Comparison of ENCODE assay signal across 2 cellular contexts in the genomic region with DNA sequence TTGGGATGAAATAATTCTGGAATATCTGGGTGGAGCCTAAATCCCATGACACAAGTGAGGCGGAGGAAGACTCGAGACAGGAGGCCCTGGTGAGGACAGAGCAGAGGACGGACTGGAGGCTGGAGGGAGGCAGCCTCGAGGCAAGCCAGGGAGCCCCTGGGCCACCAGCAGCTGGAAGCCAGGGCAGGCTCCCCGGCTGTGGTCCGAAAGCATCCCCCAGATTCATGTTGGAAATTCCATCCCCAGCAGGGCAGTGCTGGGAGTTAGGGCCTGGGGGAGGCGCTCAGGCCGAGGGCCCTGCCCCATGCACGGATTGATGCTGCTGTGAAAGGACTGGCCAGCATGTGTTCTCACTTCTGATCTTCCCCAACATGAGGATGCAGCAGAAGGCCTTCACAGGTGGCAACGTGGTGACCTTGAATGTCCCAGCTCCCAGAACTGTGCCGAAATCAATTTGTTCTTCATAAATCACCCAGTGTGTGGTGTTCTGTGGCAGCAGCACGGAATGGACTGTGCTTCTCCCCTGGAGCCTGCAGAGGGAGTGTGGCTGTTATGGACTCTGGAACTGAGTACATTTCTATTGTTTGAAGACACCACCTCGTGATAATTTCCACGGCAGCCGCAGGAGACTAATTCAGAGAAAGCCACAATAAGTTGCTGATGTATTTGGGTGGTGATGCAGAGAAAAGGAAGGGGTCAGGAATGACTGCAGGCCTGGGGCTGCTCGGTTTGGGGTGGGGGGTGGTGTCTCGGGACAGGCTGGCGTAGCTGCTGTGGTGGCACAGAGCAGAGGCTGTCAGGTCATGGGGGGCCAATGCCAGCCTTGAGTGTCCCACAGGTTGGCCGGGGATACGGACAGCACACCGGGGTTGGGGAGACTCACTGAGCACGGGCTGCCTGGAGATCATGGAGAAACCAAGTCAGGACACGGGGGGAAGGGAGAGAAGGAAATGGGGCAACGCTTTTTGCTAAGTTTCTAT.
A peak's percentile ranks its signal among the peaks of the same experiment; 100 is the strongest.
TF ChIP-seq lines count a peak whose summit lies in the region.

No MANE protein-coding gene starts in this region.

TF ChIP-seq in GM12878, 131 proteins besides CTCF, POLR2A, EP300 and RAD21:
- no peak for TF ChIP-seq CREB1 (IDR thresholded peaks at IDR 0.05; ENCODE audit: low read depth)
- no peak for TF ChIP-seq ZSCAN29 (IDR thresholded peaks at IDR 0.05)
TF ChIP-seq in GM12878: peak in this region for 0.

TF ChIP-seq in HepG2, 621 proteins besides CTCF, POLR2A, EP300 and RAD21:
- TF ChIP-seq KDM5B (CRISPR knock-in tag; IDR thresholded peaks at IDR 0.05; ENCODE audit: borderline replicate concordance) (0 out of 2 replicates have a peak, but pooled peaks have one; percentile 29), AGO1 (IDR thresholded peaks at IDR 0.05; ENCODE audit: low read depth, low read length, poor library complexity, severe bottlenecking) (peak; percentile 96), NR0B2 (CRISPR knock-in tag; IDR thresholded peaks at IDR 0.05) (0 out of 2 replicates have a peak, but pooled peaks have one; percentile 20), STAG1 (CRISPR knock-in tag; IDR thresholded peaks at IDR 0.05) (peak; percentile 39), MIXL1 (CRISPR knock-in tag; IDR thresholded peaks at IDR 0.05) (no peak), ZFAT (CRISPR knock-in tag; conservative IDR thresholded peaks at IDR 0.05) (no peak), TEAD3 (CRISPR knock-in tag; optimal IDR thresholded peaks at IDR 0.05; ENCODE audit: borderline replicate concordance) (peak; percentile 14), NONO (IDR thresholded peaks at IDR 0.05) (no peak), NONO (CRISPR knock-in tag; conservative IDR thresholded peaks at IDR 0.05) (peak; percentile 17; the same call in 1 of the 2 replicates), AGO2 (optimal IDR thresholded peaks at IDR 0.05; ENCODE audit: low read depth, low read length) (peak; percentile 20), HNF4A (CRISPR knock-in tag; IDR thresholded peaks at IDR 0.05) (peak; percentile 50), KDM3A (CRISPR knock-in tag; IDR thresholded peaks at IDR 0.05; ENCODE audit: low read depth) (no peak), NFIB (CRISPR knock-in tag; IDR thresholded peaks at IDR 0.05; ENCODE audit: borderline replicate concordance) (0 out of 2 replicates have a peak, but pooled peaks have one; percentile 30), BCL3 (CRISPR knock-in tag; IDR thresholded peaks at IDR 0.05) (peak; percentile 16; the same call in 1 of the 2 replicates), SMC3 (IDR thresholded peaks at IDR 0.05; ENCODE audit: low read length) (peak; percentile 50; the same call in 1 of the 2 replicates), PBX3 (CRISPR knock-in tag; IDR thresholded peaks at IDR 0.05; ENCODE audit: borderline replicate concordance) (no peak), ZNF44 (CRISPR knock-in tag; IDR thresholded peaks at IDR 0.05) (0 out of 2 replicates have a peak, but pooled peaks have one; percentile 18), NCOR1 (IDR thresholded peaks at IDR 0.05; ENCODE audit: borderline replicate concordance, low read length) (peak; percentile 33; the same call in 1 of the 2 replicates)
- TF ChIP-seq, protein P1, sequence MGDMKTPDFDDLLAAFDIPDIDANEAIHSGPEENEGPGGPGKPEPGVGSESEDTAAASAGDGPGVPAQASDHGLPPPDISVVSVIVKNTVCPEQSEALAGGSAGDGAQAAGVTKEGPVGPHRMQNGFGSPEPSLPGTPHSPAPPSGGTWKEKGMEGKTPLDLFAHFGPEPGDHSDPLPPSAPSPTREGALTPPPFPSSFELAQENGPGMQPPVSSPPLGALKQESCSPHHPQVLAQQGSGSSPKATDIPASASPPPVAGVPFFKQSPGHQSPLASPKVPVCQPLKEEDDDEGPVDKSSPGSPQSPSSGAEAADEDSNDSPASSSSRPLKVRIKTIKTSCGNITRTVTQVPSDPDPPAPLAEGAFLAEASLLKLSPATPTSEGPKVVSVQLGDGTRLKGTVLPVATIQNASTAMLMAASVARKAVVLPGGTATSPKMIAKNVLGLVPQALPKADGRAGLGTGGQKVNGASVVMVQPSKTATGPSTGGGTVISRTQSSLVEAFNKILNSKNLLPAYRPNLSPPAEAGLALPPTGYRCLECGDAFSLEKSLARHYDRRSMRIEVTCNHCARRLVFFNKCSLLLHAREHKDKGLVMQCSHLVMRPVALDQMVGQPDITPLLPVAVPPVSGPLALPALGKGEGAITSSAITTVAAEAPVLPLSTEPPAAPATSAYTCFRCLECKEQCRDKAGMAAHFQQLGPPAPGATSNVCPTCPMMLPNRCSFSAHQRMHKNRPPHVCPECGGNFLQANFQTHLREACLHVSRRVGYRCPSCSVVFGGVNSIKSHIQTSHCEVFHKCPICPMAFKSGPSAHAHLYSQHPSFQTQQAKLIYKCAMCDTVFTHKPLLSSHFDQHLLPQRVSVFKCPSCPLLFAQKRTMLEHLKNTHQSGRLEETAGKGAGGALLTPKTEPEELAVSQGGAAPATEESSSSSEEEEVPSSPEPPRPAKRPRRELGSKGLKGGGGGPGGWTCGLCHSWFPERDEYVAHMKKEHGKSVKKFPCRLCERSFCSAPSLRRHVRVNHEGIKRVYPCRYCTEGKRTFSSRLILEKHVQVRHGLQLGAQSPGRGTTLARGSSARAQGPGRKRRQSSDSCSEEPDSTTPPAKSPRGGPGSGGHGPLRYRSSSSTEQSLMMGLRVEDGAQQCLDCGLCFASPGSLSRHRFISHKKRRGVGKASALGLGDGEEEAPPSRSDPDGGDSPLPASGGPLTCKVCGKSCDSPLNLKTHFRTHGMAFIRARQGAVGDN (CRISPR knock-in tag; IDR thresholded peaks at IDR 0.05): peak; percentile 21; the same call in 1 of the 2 replicates
- TF ChIP-seq, protein P2, sequence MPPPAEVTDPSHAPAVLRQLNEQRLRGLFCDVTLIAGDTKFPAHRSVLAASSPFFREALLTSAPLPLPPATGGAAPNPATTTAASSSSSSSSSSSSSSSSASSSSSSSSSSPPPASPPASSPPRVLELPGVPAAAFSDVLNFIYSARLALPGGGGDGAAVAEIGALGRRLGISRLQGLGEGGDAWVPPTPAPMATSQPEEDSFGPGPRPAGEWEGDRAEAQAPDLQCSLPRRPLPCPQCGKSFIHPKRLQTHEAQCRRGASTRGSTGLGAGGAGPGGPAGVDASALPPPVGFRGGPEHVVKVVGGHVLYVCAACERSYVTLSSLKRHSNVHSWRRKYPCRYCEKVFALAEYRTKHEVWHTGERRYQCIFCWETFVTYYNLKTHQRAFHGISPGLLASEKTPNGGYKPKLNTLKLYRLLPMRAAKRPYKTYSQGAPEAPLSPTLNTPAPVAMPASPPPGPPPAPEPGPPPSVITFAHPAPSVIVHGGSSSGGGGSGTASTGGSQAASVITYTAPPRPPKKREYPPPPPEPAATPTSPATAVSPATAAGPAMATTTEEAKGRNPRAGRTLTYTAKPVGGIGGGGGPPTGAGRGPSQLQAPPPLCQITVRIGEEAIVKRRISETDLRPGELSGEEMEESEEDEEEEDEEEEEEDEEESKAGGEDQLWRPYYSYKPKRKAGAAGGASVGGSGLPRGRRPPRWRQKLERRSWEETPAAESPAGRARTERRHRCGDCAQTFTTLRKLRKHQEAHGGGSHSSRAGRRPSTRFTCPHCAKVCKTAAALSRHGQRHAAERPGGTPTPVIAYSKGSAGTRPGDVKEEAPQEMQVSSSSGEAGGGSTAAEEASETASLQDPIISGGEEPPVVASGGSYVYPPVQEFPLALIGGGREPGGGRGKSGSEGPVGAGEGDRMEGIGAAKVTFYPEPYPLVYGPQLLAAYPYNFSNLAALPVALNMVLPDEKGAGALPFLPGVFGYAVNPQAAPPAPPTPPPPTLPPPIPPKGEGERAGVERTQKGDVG (CRISPR knock-in tag; IDR thresholded peaks at IDR 0.05; ENCODE audit: borderline replicate concordance): no peak
